ENCODE assay signal across 1 cellular context in genomic region chr9:114434878-114435311, GRCh38.
TF ChIP-seq lines count a peak whose summit lies in the region.

No MANE protein-coding gene starts in this region.

TF ChIP-seq in HepG2, 621 proteins besides CTCF, POLR2A, EP300 and RAD21 (continued from another document and continues in another):
- TF ChIP-seq AHDC1 (CRISPR knock-in tag; IDR thresholded peaks at IDR 0.05; ENCODE audit: borderline replicate concordance) (no peak), TFE3 (CRISPR knock-in tag; IDR thresholded peaks at IDR 0.05) (no peak), NONO (IDR thresholded peaks at IDR 0.05) (no peak), NONO (CRISPR knock-in tag; conservative IDR thresholded peaks at IDR 0.05) (0 out of 2 replicates have a peak, but pooled peaks have one; percentile 27), PLSCR1 (CRISPR knock-in tag; IDR thresholded peaks at IDR 0.05; ENCODE audit: borderline replicate concordance) (no peak), FOSL2 (CRISPR knock-in tag; IDR thresholded peaks at IDR 0.05) (no peak), KAT8 (CRISPR knock-in tag; IDR thresholded peaks at IDR 0.05) (no peak), STAG1 (CRISPR knock-in tag; IDR thresholded peaks at IDR 0.05) (peak; percentile 86), ZNF646 (CRISPR knock-in tag; IDR thresholded peaks at IDR 0.05) (no peak), ZSCAN20 (CRISPR knock-in tag; IDR thresholded peaks at IDR 0.05; ENCODE audit: borderline replicate concordance) (no peak), TARDBP (CRISPR knock-in tag; IDR thresholded peaks at IDR 0.05) (no peak), POGK (CRISPR knock-in tag; conservative IDR thresholded peaks at IDR 0.05) (no peak), THAP11 (CRISPR knock-in tag; IDR thresholded peaks at IDR 0.05) (no peak), CREM (IDR thresholded peaks at IDR 0.05) (no peak), CREM (CRISPR knock-in tag; IDR thresholded peaks at IDR 0.05) (no peak), ONECUT2 (CRISPR knock-in tag; IDR thresholded peaks at IDR 0.05) (no peak), ZNF563 (CRISPR knock-in tag; IDR thresholded peaks at IDR 0.05) (no peak), TAF15 (IDR thresholded peaks at IDR 0.05; ENCODE audit: low read depth, low read length, poor library complexity, severe bottlenecking) (no peak), POLR2AphosphoS5 (IDR thresholded peaks at IDR 0.05; ENCODE audit: low read depth, low read length) (no peak), ZNF724P (CRISPR knock-in tag; IDR thresholded peaks at IDR 0.05; ENCODE audit: borderline replicate concordance) (no peak), ZHX2 (IDR thresholded peaks at IDR 0.05; ENCODE audit: low read depth) (no peak), ZHX2 (CRISPR knock-in tag; IDR thresholded peaks at IDR 0.05; ENCODE audit: borderline replicate concordance) (no peak), DPF2 (CRISPR knock-in tag; IDR thresholded peaks at IDR 0.05; ENCODE audit: borderline replicate concordance, low read depth) (no peak), ADNP (CRISPR knock-in tag; IDR thresholded peaks at IDR 0.05) (no peak), MTA1 (CRISPR knock-in tag; IDR thresholded peaks at IDR 0.05; ENCODE audit: borderline replicate concordance) (no peak), ZNF747 (CRISPR knock-in tag; IDR thresholded peaks at IDR 0.05; ENCODE audit: borderline replicate concordance) (no peak), SPEN (CRISPR knock-in tag; IDR thresholded peaks at IDR 0.05; ENCODE audit: low read depth) (peak; percentile 37; the same call in 1 of the 2 replicates), HMGXB4 (CRISPR knock-in tag; IDR thresholded peaks at IDR 0.05; ENCODE audit: borderline replicate concordance in 1 of 2, low read depth in 1 of 2) (0 out of 4 replicates have a peak, but pooled peaks of 1 of the 2 experiments have one; percentile 31), E2F2 (CRISPR knock-in tag; IDR thresholded peaks at IDR 0.05; ENCODE audit: borderline replicate concordance) (no peak), MIER2 (CRISPR knock-in tag; IDR thresholded peaks at IDR 0.05) (0 out of 2 replicates have a peak, but pooled peaks have one; percentile 8)
